Comparison of ENCODE assay signal across 15 cellular contexts in the genomic region with DNA sequence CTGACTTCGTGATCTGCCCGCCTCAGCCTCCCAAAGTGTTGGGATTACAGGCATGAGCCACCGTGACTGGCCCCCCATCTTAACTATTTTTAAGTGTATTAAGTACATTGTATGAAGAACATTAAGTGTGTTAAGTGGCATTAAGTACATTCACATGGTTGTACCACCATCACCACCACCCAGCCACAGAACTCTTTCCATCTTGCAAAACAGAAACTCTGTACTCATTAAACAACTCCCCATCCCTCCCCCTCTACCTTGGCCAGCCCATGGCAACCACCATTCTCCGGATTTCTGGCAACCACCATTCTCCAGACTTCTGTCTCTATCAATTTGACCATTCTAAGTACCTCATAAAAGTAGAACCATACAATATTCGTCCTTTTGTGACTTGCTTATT. TPM values are rescaled to one million over a fixed set of nuclear protein-coding genes. Genes with fewer than 3 reads are reported as not detected.
DNase-seq lines count a peak whose midpoint lies in the region; ATAC-seq and TF ChIP-seq lines count a peak whose summit lies in the region.
"Had no signal": no experiment of that assay in that cellular context is flagged by ENCODE, and none has a peak within 500 bp of the region (broad histone marks: within the 10 kb centered on the region; RNA-seq: fewer than 3 reads in every experiment).

No MANE protein-coding gene starts in this region.

- H4K8ac ChIP-seq in IMR-90 (ENCODE audit: low read depth in 2 of 2, low read length in 2 of 2), result no peak overlapping the region
- H4K8ac ChIP-seq in mesenchymal stem cell (ENCODE audit: low read length), result no peak overlapping the region

- H2AFZ ChIP-seq in IMR-90 (replicated peaks; ENCODE audit: low read length, poor library complexity), result no peak overlapping the region
- H2AFZ ChIP-seq in mesenchymal stem cell (ENCODE audit: low read depth, low read length), result no peak overlapping the region

- H3K27ac Mint-ChIP-seq in activated B cell treated with CpG ODN at 0.5 μM for 24 hours, result peak overlapping the region; percentile 7
- peak overlapping the region; percentile 0 for H3K27ac Mint-ChIP-seq in stimulated activated naive B cell treated with anti-CD40 and anti-IgM and Interleukin-4, amounts not matched to agents 10 μg/mL and 1 μg/mL and 100 μg/mL, for 72 hours
- H3K27ac Mint-ChIP-seq: CD14-positive monocyte had no signal

- no peak overlapping the region for H4K5ac ChIP-seq in IMR-90 (ENCODE audit: low read depth, low read length)

- H3K4ac ChIP-seq in IMR-90 (ENCODE audit: low read depth, low read length) (no peak overlapping the region), mesenchymal stem cell (ENCODE audit: low read depth in 1 of 2, low read length in 2 of 2) (no peak overlapping the region)

- H3K27me3 Mint-ChIP-seq in activated B cell treated with CpG ODN at 0.5 μM for 24 hours, result no peaks in the 10 kb centered on the region
- H3K27me3 Mint-ChIP-seq in stimulated activated naive B cell treated with anti-CD40 and anti-IgM and Interleukin-4, amounts not matched to agents 10 μg/mL and 1 μg/mL and 100 μg/mL, for 72 hours, result no peaks in the 10 kb centered on the region

- in situ Hi-C loops in IMR-90 (cut with MboI; ENCODE audit: low sequenced_read_pairs), result loop anchor here (25.0 kb wide), 1 partner anchor 498 kb away; a partner anchor contains a TSS

- H2AK9ac ChIP-seq in IMR-90 (replicated peaks; ENCODE audit: low read depth, low read length, poor library complexity), result no peak overlapping the region

- no peak for TF ChIP-seq POLR2A in IMR-90 (IDR thresholded peaks at IDR 0.05; ENCODE audit: low read depth, low read length)

- CTCF ChIA-PET in IMR-90 (lab: Yijun Ruan, JAX), result no interaction called here
- CTCF ChIA-PET in activated B cell treated with CpG ODN at 0.5 μM for 24 hours (lab: Charles Lee), result interaction anchor here (4.8 kb wide), 1 partner anchor 16 kb away, joined by 44 read pairs; a partner anchor contains a TSS

- H3K4me1 ChIP-seq in IMR-90 (ENCODE audit: control insufficient read depth, insufficient read depth, low read length), result peaks cover 20% of the 10 kb centered on the region
- peaks cover 45% of the 10 kb centered on the region for H3K4me1 ChIP-seq in mesenchymal stem cell (ENCODE audit: control insufficient read depth, insufficient read depth, low read depth, low read length)

- WGBS in IMR-90 (ENCODE audit: extremely low coverage in 2 of 2, insufficient read length in 1 of 2), 2 experiments, result no CpG with 5 or more reads among the region's 5 CpGs
- 93% methylated on average over 2 of the region's 5 CpGs for WGBS in mesenchymal stem cell

- H3K27me3 ChIP-seq in IMR-90 (ENCODE audit: control insufficient read depth, insufficient read depth, low read length) (no peaks in the 10 kb centered on the region), mesenchymal stem cell (ENCODE audit: control insufficient read depth in 1 of 2, insufficient read depth in 1 of 2, low read length in 2 of 2) (no peaks in the 10 kb centered on the region)

- H4K91ac ChIP-seq in IMR-90 (ENCODE audit: insufficient read depth, low read depth, low read length) (no peak overlapping the region), mesenchymal stem cell (ENCODE audit: low read length) (no peak overlapping the region)

- dilution Hi-C loops in IMR-90 (cut with HindIII; ENCODE audit: low sequenced_read_pairs, unreplicated experiment), result no loop called here

- no peaks in the 10 kb centered on the region for H3K9me3 Mint-ChIP-seq in activated B cell treated with CpG ODN at 0.5 μM for 24 hours
- no peaks in the 10 kb centered on the region for H3K9me3 Mint-ChIP-seq in stimulated activated naive B cell treated with anti-CD40 and anti-IgM and Interleukin-4, amounts not matched to agents 10 μg/mL and 1 μg/mL and 100 μg/mL, for 72 hours

- H3K79me1 ChIP-seq in IMR-90 (ENCODE audit: low read depth in 1 of 2, low read length in 2 of 2), result no peaks in the 10 kb centered on the region
- H3K79me1 ChIP-seq in mesenchymal stem cell (replicated peaks; ENCODE audit: low read length, poor library complexity, severe bottlenecking), result peaks cover 3% of the 10 kb centered on the region

- H3K23ac ChIP-seq in IMR-90 (ENCODE audit: low read depth, low read length), result no peak overlapping the region
- H3K23ac ChIP-seq in mesenchymal stem cell (ENCODE audit: low read length in 2 of 2), result no peak overlapping the region

- no peak overlapping the region for H2BK12ac ChIP-seq in mesenchymal stem cell (ENCODE audit: low read length in 2 of 2)

- H2AK5ac ChIP-seq in IMR-90 (ENCODE audit: low read depth, low read length) (no peak overlapping the region), mesenchymal stem cell (ENCODE audit: low read length, severe bottlenecking) (peak overlapping the region; percentile 58)

- no TSS peak for BruUV-seq in IMR-90 (replicated peaks; lab: Mats Ljungman, UMichigan)

- no peak overlapping the region for H3K27ac ChIP-seq in IMR-90 (ENCODE audit: insufficient read depth, low read length)
- no peak overlapping the region for H3K27ac ChIP-seq in mesenchymal stem cell (ENCODE audit: low read length, poor library complexity, severe bottlenecking)

- H3K36me3 Mint-ChIP-seq in activated B cell treated with CpG ODN at 0.5 μM for 24 hours (ENCODE audit: low read depth), result no peaks in the 10 kb centered on the region
- H3K36me3 Mint-ChIP-seq in stimulated activated naive B cell treated with anti-CD40 and anti-IgM and Interleukin-4, amounts not matched to agents 10 μg/mL and 1 μg/mL and 100 μg/mL, for 72 hours, result no peaks in the 10 kb centered on the region
- H3K36me3 Mint-ChIP-seq: CD14-positive monocyte had no signal

- H3K56ac ChIP-seq in IMR-90 (ENCODE audit: extremely low read depth, insufficient read depth, low read length), result no peak overlapping the region

- no peak for TF ChIP-seq CTCF in IMR-90 (conservative IDR thresholded peaks at IDR 0.05; ENCODE audit: low read depth, low read length)
- TF ChIP-seq CTCF in activated B cell treated with CpG ODN at 0.5 μM for 24 hours (IDR thresholded peaks at IDR 0.05), result no peak

- H3K9me3 ChIP-seq in IMR-90 (ENCODE audit: control insufficient read depth, insufficient read depth, low read length) (no peaks in the 10 kb centered on the region), mesenchymal stem cell (ENCODE audit: control insufficient read depth, low read length) (no peaks in the 10 kb centered on the region)

- H2BK20ac ChIP-seq in IMR-90 (ENCODE audit: low read depth, low read length), result no peak overlapping the region

- H3K9ac ChIP-seq in IMR-90 (ENCODE audit: low read depth, low read length) (no peak overlapping the region), mesenchymal stem cell (ENCODE audit: low read length) (no peak overlapping the region)

- no peak overlapping the region for H3K4me3 Mint-ChIP-seq in activated B cell treated with CpG ODN at 0.5 μM for 24 hours
- H3K4me3 Mint-ChIP-seq in stimulated activated naive B cell treated with anti-CD40 and anti-IgM and Interleukin-4, amounts not matched to agents 10 μg/mL and 1 μg/mL and 100 μg/mL, for 72 hours, result no peak overlapping the region
- H3K4me3 Mint-ChIP-seq: CD14-positive monocyte had no signal

- H2BK15ac ChIP-seq in IMR-90 (ENCODE audit: low read depth, low read length), result no peak overlapping the region
- H2BK15ac ChIP-seq in mesenchymal stem cell (ENCODE audit: low read depth, poor library complexity, severe bottlenecking), result no peak overlapping the region

- H3K14ac ChIP-seq in IMR-90 (replicated peaks; ENCODE audit: low read depth, low read length) (no peak overlapping the region), mesenchymal stem cell (ENCODE audit: low read length in 2 of 2) (no peak overlapping the region)

- intact Hi-C loops in IMR-90 (cut with micrococcal nuclease), result no loop called here
- intact Hi-C loops in activated B cell treated with CpG ODN at 0.5 μM for 24 hours (cut with micrococcal nuclease), result no loop called here

- ATAC-seq in IMR-90 (ENCODE audit: low read depth) (no peak), activated B cell treated with CpG ODN at 0.5 μM for 24 hours (ENCODE audit: low read depth) (no peak)
- ATAC-seq in stimulated activated naive B cell treated with anti-CD40 and anti-IgM and Interleukin-4, amounts not matched to agents 10 μg/mL and 1 μg/mL and 100 μg/mL, for 72 hours (replicated peaks), result no peak

- H3K9me1 ChIP-seq in IMR-90 (ENCODE audit: insufficient read depth, low read length), result peaks cover 16% of the 10 kb centered on the region

- H3K18ac ChIP-seq in IMR-90 (ENCODE audit: low read depth, low read length), result no peak overlapping the region
- H3K18ac ChIP-seq in mesenchymal stem cell (ENCODE audit: low read depth in 1 of 2, low read length in 2 of 2), result no peak overlapping the region

- H3K36me3 ChIP-seq in IMR-90 (ENCODE audit: control insufficient read depth, insufficient read depth, low read length) (no peaks in the 10 kb centered on the region), mesenchymal stem cell (ENCODE audit: control insufficient read depth in 1 of 2, insufficient read depth in 2 of 2, low read depth in 1 of 2, low read length in 2 of 2) (no peaks in the 10 kb centered on the region)

- no peak overlapping the region for H3K4me2 ChIP-seq in IMR-90 (ENCODE audit: low read depth, low read length)
- no peak overlapping the region for H3K4me2 ChIP-seq in mesenchymal stem cell (ENCODE audit: low read length, poor library complexity, severe bottlenecking)

- POLR2A ChIA-PET in IMR-90 (lab: Charles Lee; ENCODE audit: unreplicated experiment) (no interaction called here), activated B cell treated with CpG ODN at 0.5 μM for 24 hours (lab: Charles Lee) (interaction anchor here (0.6 to 4.6 kb wide), 3 partner anchors 16 to 437 kb away, joined by 4 to 50 read pairs (median 5); a partner anchor contains a TSS)

- H3K4me1 Mint-ChIP-seq in activated B cell treated with CpG ODN at 0.5 μM for 24 hours, result peaks cover 58% of the 10 kb centered on the region
- peaks cover 50 to 65% of the 10 kb centered on the region in 2 donors for H3K4me1 Mint-ChIP-seq in stimulated activated naive B cell treated with anti-CD40 and anti-IgM and Interleukin-4, amounts not matched to agents 10 μg/mL and 1 μg/mL and 100 μg/mL, for 72 hours

- H3K4me3 ChIP-seq in IMR-90 (ENCODE audit: insufficient read depth, low read depth, low read length) (no peak overlapping the region), mesenchymal stem cell (ENCODE audit: insufficient read depth in 1 of 2, low read depth in 1 of 2, low read length in 2 of 2) (no peak overlapping the region)

- no peaks in the 10 kb centered on the region for H4K20me1 ChIP-seq in IMR-90 (ENCODE audit: insufficient read depth, low read length)

- TF ChIP-seq RAD21 in IMR-90 (IDR thresholded peaks at IDR 0.05; ENCODE audit: low read length), result no peak

- H2BK120ac ChIP-seq in IMR-90 (ENCODE audit: low read depth, low read length), result peak overlapping the region; percentile 38; the same call in 1 of the 2 replicates
- no peak overlapping the region for H2BK120ac ChIP-seq in mesenchymal stem cell (ENCODE audit: low read depth, low read length)

- DNase-seq in IMR-90 (no peak), activated B cell treated with CpG ODN at 0.5 μM for 24 hours (no peak), mesenchymal stem cell (no peak), globus pallidus (ENCODE audit: low spot score) (no peak), putamen (ENCODE audit: low spot score) (no peak)
- DNase-seq in stimulated activated naive B cell treated with anti-CD40 and anti-IgM and Interleukin-4, amounts not matched to agents 10 μg/mL and 1 μg/mL and 100 μg/mL, for 72 hours, result no peak
- DNase-seq in effector CD4-positive, alpha-beta T cell, result no peak
- DNase-seq: ACHN, DMS79 treated with DMSO at 0.1 percent for 48 hours, NCI-H1105, NCI-H1694 treated with DMSO at 0.1 percent for 48 hours, NCI-H748 treated with DMSO at 0.1 percent for 48 hours, RPMI8226, SHP77 treated with DMSO at 0.1 percent for 48 hours had no signal

- H2BK5ac ChIP-seq in IMR-90 (ENCODE audit: low read depth, low read length, poor library complexity, severe bottlenecking) (no peak overlapping the region), mesenchymal stem cell (ENCODE audit: low read depth, low read length, poor library complexity, severe bottlenecking) (no peak overlapping the region)

RNA-seq across cellular contexts. Expression of a gene that starts 17.8 kb away (rescaled TPM):
- total RNA-seq in IMR-90 (2012; rRNA removed) (10.6 and 12.2 TPM in 2 replicates), activated B cell treated with CpG ODN at 0.5 μM for 24 hours (31.5 and 35.2 TPM in 2 replicates)
- polyA plus RNA-seq in IMR-90 (2012; rRNA removed), result 17.8 and 18.5 TPM in 2 replicates
- 12.2 and 14.4 TPM in 2 replicates for polyA plus RNA-seq in IMR-90 (2012; cell fraction: cytosol; rRNA removed)
- polyA plus RNA-seq in IMR-90 (2012; cell fraction: nucleus; rRNA removed; ENCODE audit: low replicate concordance), result 12.7 and 13.0 TPM in 2 replicates
- 19.3 TPM for polyA plus RNA-seq in mesenchymal stem cell (2013, experiment 1 of 2)
- polyA plus RNA-seq in mesenchymal stem cell (2013, experiment 2 of 2), result 19.2 TPM

RNA-seq across cellular contexts. Expression of a gene that starts 35.6 kb away (rescaled TPM):
- total RNA-seq in IMR-90 (2012; rRNA removed) (16.1 and 17.6 TPM in 2 replicates), activated B cell treated with CpG ODN at 0.5 μM for 24 hours (232 and 257 TPM in 2 replicates)
- 26.8 and 30.0 TPM in 2 replicates for polyA plus RNA-seq in IMR-90 (2012; rRNA removed)
- 10.9 and 13.3 TPM in 2 replicates for polyA plus RNA-seq in IMR-90 (2012; cell fraction: cytosol; rRNA removed)
- 92.0 and 112 TPM in 2 replicates for polyA plus RNA-seq in IMR-90 (2012; cell fraction: nucleus; rRNA removed; ENCODE audit: low replicate concordance)
- polyA plus RNA-seq in mesenchymal stem cell (2013, experiment 1 of 2), result 8.3 TPM
- polyA plus RNA-seq in mesenchymal stem cell (2013, experiment 2 of 2), result 6.7 TPM

RNA-seq across cellular contexts. Expression of a gene that starts 50.6 kb away (rescaled TPM):
- 1.4 and 1.9 TPM in 2 replicates for total RNA-seq in IMR-90 (2012; rRNA removed)
- 2.2 and 2.8 TPM in 2 replicates for polyA plus RNA-seq in IMR-90 (2012; rRNA removed)
- polyA plus RNA-seq in IMR-90 (2012; cell fraction: cytosol; rRNA removed), result 1.3 and 2.5 TPM in 2 replicates
- polyA plus RNA-seq in IMR-90 (2012; cell fraction: nucleus; rRNA removed; ENCODE audit: low replicate concordance), result 4.1 and 6.9 TPM in 2 replicates
- total RNA-seq in activated B cell treated with CpG ODN at 0.5 μM for 24 hours, result 1.7 and 2.4 TPM in 2 replicates
- polyA plus RNA-seq in mesenchymal stem cell (2013, experiment 1 of 2), result 0.65 TPM
- polyA plus RNA-seq in mesenchymal stem cell (2013, experiment 2 of 2), result 0.51 TPM

Comparison
In these comparisons a context has a peak if more than half of its experiments do, and no peak if none do; other contexts are left out.
1. RNA of a gene that starts 35.6 kb away (total RNA-seq): 232 to 257 TPM in activated B cell treated with CpG ODN at 0.5 μM for 24 hours; 16.1 to 17.6 TPM in IMR-90; every median in the first group is over 10 times any median in the second.